In the genomic region with DNA sequence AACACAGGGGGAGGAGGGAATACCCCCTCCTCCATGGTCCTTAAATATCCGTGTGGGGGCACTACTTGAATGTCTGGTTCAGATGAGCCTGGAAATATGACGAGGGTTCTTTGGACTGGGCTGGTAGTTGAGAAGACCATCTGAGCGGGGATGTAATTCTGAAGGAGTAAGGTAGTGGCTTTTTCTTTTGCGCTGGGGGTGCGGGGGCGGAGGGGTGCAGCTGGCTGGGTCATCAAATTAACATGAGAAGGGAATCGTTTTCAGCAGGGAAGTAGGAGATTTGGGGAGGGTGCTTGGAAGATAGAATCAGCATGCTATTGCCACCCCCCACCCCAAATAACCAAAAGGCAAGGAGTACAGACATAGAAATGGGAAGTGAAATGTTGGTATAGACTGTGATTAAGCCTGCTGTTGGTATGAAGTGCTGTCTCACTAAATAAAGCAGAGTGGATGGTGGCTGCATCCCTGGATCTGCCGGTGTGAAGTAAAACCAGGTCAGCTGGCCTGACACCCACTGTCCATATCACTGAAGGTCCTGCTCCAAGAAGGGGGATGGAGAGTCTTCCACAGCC, we compare ENCODE assay signal across 20 cellular contexts.
A peak's percentile ranks its signal among the peaks of the same experiment; 100 is the strongest.
DNase-seq lines count a peak whose midpoint lies in the region; ATAC-seq and TF ChIP-seq lines count a peak whose summit lies in the region.
"Had no signal": no experiment of that assay in that cellular context is flagged by ENCODE, and none has a peak within 500 bp of the region (broad histone marks: within the 10 kb centered on the region; RNA-seq: fewer than 3 reads in every experiment).

No MANE protein-coding gene starts in this region.

- CTCF ChIA-PET in activated CD8-positive, alpha-beta memory T cell treated with anti-CD3 and anti-CD28 coated beads, Interleukin-2, amount 10 ng/mL, durations not matched to agents 7 days and 5 days (lab: Charles Lee), result no interaction called here

- peak overlapping the region; percentile 80 for H3K4me3 Mint-ChIP-seq in nephron progenitor cell
- no peak overlapping the region for H3K4me3 Mint-ChIP-seq in activated CD8-positive, alpha-beta memory T cell treated with anti-CD3 and anti-CD28 coated beads, Interleukin-2, amount 10 ng/mL, durations not matched to agents 7 days and 5 days
- H3K4me3 Mint-ChIP-seq: naive thymus-derived CD8-positive, alpha-beta T cell had no signal

- no peaks in the 10 kb centered on the region for H3K36me3 ChIP-seq in NT2/D1 (ENCODE audit: insufficient read depth, insufficient read length, low read length)
- H3K36me3 ChIP-seq in ectodermal cell (ENCODE audit: control insufficient read depth, insufficient read depth, low read length), result no peaks in the 10 kb centered on the region
- H3K36me3 ChIP-seq: sigmoid colon, suprapubic skin, vagina had no signal

- H3K4me1 ChIP-seq in NT2/D1 (ENCODE audit: insufficient read depth, insufficient read length) (peaks cover 9% of the 10 kb centered on the region), ectodermal cell (ENCODE audit: control insufficient read depth, insufficient read depth, low read length) (peaks cover 40% of the 10 kb centered on the region)
- H3K4me1 ChIP-seq: vagina had no signal

- in situ Hi-C loops in G401 (cut with HindIII; ENCODE audit: low sequenced_read_pairs), result no loop called here

- H3K9me3 ChIP-seq in NT2/D1 (ENCODE audit: insufficient read depth, low read length), result no peaks in the 10 kb centered on the region
- no peaks in the 10 kb centered on the region for H3K9me3 ChIP-seq in ectodermal cell (ENCODE audit: control insufficient read depth, low read length)
- H3K9me3 ChIP-seq: sigmoid colon, suprapubic skin, vagina had no signal

- ATAC-seq in activated CD8-positive, alpha-beta memory T cell treated with anti-CD3 and anti-CD28 coated beads, Interleukin-2, amount 10 ng/mL, durations not matched to agents 7 days and 5 days, result no peak
- no peak for ATAC-seq in GM19023 (IDR thresholded peaks at IDR 0.05; ENCODE audit: unreplicated experiment)
- ATAC-seq: naive thymus-derived CD8-positive, alpha-beta T cell had no signal

- no peaks in the 10 kb centered on the region for H3K27me3 ChIP-seq in NT2/D1 (ENCODE audit: insufficient read depth, insufficient read length)
- H3K27me3 ChIP-seq in ectodermal cell (ENCODE audit: control insufficient read depth, insufficient read depth, low read length, poor library complexity, severe bottlenecking), result no peaks in the 10 kb centered on the region
- H3K27me3 ChIP-seq: vagina had no signal

- DNase-seq in G401 (ENCODE audit: low spot score) (peak; percentile 37), NT2/D1 (ENCODE audit: low read depth, low spot score) (no peak), nephron progenitor cell (no peak), SIG-M5 treated with dmso at 0.1 percent for 504 hours (lab: John Stamatoyannopoulos, UW; ENCODE audit: unreplicated experiment) (no peak), glomerular visceral epithelial cell (ENCODE audit: extremely low spot score) (no peak)
- DNase-seq in activated CD8-positive, alpha-beta memory T cell treated with anti-CD3 and anti-CD28 coated beads, Interleukin-2, amount 10 ng/mL, durations not matched to agents 7 days and 5 days, result no peak
- DNase-seq: ACHN; activated CD4-positive, alpha-beta T cell treated with anti-CD3 and anti-CD28 coated beads, Interleukin-2, amount 50 U/mL, for 1 hour; activated CD8-positive, alpha-beta memory T cell treated with anti-CD3 and anti-CD28 coated beads, Interleukin-2, amount 50 U/mL, for 48 hours; activated gamma-delta T cell; mesenchymal stem cell; naive thymus-derived CD8-positive, alpha-beta T cell; NCI-H748 treated with DMSO at 0.1 percent for 48 hours; SHP77; sigmoid colon had no signal

- WGBS in ectodermal cell, 2 experiments, result 8 to 12% methylated on average over 6 to 7 of the region's 8 CpGs

- peak overlapping the region; percentile 68 for H3K27ac ChIP-seq in ectodermal cell (ENCODE audit: insufficient read depth, low read depth, low read length, poor library complexity, severe bottlenecking)
- H3K27ac ChIP-seq: sigmoid colon, suprapubic skin, vagina had no signal

- no peaks in the 10 kb centered on the region for H3K36me3 Mint-ChIP-seq in nephron progenitor cell (ENCODE audit: low read depth)
- no peaks in the 10 kb centered on the region for H3K36me3 Mint-ChIP-seq in activated CD8-positive, alpha-beta memory T cell treated with anti-CD3 and anti-CD28 coated beads, Interleukin-2, amount 10 ng/mL, durations not matched to agents 7 days and 5 days
- H3K36me3 Mint-ChIP-seq: naive thymus-derived CD8-positive, alpha-beta T cell had no signal

- H3K4me3 ChIP-seq in NT2/D1 (ENCODE audit: insufficient read length, low read depth) (peak overlapping the region; percentile 13), ectodermal cell (ENCODE audit: insufficient read depth, low read depth, low read length) (peak overlapping the region; percentile 20)
- H3K4me3 ChIP-seq: sigmoid colon, suprapubic skin, vagina had no signal

- H3K27me3 Mint-ChIP-seq in nephron progenitor cell (ENCODE audit: low read depth, poor library complexity), result peaks cover 54% of the 10 kb centered on the region
- peaks cover 84% of the 10 kb centered on the region for H3K27me3 Mint-ChIP-seq in activated CD8-positive, alpha-beta memory T cell treated with anti-CD3 and anti-CD28 coated beads, Interleukin-2, amount 10 ng/mL, durations not matched to agents 7 days and 5 days

- no peak overlapping the region for H3K27ac Mint-ChIP-seq in nephron progenitor cell
- H3K27ac Mint-ChIP-seq in activated CD8-positive, alpha-beta memory T cell treated with anti-CD3 and anti-CD28 coated beads, Interleukin-2, amount 10 ng/mL, durations not matched to agents 7 days and 5 days, result no peak overlapping the region
- H3K27ac Mint-ChIP-seq: CD14-positive monocyte; naive thymus-derived CD8-positive, alpha-beta T cell had no signal

- no peak for TF ChIP-seq CTCF in nephron progenitor cell (IDR thresholded peaks at IDR 0.05)

- no peaks in the 10 kb centered on the region for H3K9me3 Mint-ChIP-seq in nephron progenitor cell
- H3K9me3 Mint-ChIP-seq in activated CD8-positive, alpha-beta memory T cell treated with anti-CD3 and anti-CD28 coated beads, Interleukin-2, amount 10 ng/mL, durations not matched to agents 7 days and 5 days (ENCODE audit: low read depth), result no peaks in the 10 kb centered on the region
- H3K9me3 Mint-ChIP-seq: naive thymus-derived CD8-positive, alpha-beta T cell had no signal

- H3K4me1 Mint-ChIP-seq in nephron progenitor cell, result peaks cover 55% of the 10 kb centered on the region
- H3K4me1 Mint-ChIP-seq in activated CD8-positive, alpha-beta memory T cell treated with anti-CD3 and anti-CD28 coated beads, Interleukin-2, amount 10 ng/mL, durations not matched to agents 7 days and 5 days, result peaks cover 10% of the 10 kb centered on the region

- H3K9ac ChIP-seq in NT2/D1 (ENCODE audit: insufficient read length, low read depth), result no peak overlapping the region
